Comparison of ENCODE assay signal across 14 cellular contexts in genomic region chr3:55624238-55624637, GRCh38.
DNase-seq lines count a peak whose midpoint lies in the region; ATAC-seq and TF ChIP-seq lines count a peak whose summit lies in the region.
"Had no signal": no experiment of that assay in that cellular context is flagged by ENCODE, and none has a peak within 500 bp of the region (broad histone marks: within the 10 kb centered on the region; RNA-seq: fewer than 3 reads in every experiment).

No MANE protein-coding gene starts in this region.

- no peak for TF ChIP-seq CTCF in brain microvascular endothelial cell (IDR thresholded peaks at IDR 0.05; ENCODE audit: low read depth, low read length, missing control alignments)
- TF ChIP-seq CTCF in CD4-positive, alpha-beta T cell (IDR thresholded peaks at IDR 0.05): no peak
- no peak for TF ChIP-seq CTCF in type B pancreatic cell (conservative IDR thresholded peaks at IDR 0.05)

- no peaks in the 10 kb centered on the region for H3K36me3 ChIP-seq in CD4-positive, CD25-positive, alpha-beta regulatory T cell (ENCODE audit: control insufficient read depth, insufficient read depth, low read length)
- H3K36me3 ChIP-seq in MG63 (no peaks in the 10 kb centered on the region), brain microvascular endothelial cell (replicated peaks) (no peaks in the 10 kb centered on the region)
- H3K36me3 ChIP-seq: vagina, WERI-Rb-1 had no signal

- DNase-seq in CD4-positive, CD25-positive, alpha-beta regulatory T cell: no peak
- peak; percentile 38 for DNase-seq in MG63
- peak; percentile 20 for DNase-seq in brain microvascular endothelial cell
- peak; percentile 28 for DNase-seq in midbrain (lab: John Stamatoyannopoulos, UW)
- DNase-seq in stimulated activated naive B cell treated with anti-CD40 and anti-IgM and Interleukin-4, amounts not matched to agents 10 μg/mL and 1 μg/mL and 100 μg/mL, for 72 hours: no peak
- DNase-seq in CD4-positive, alpha-beta T cell: no peak
- DNase-seq in type B pancreatic cell (ENCODE audit: extremely low spot score, unreplicated experiment): no peak
- DNase-seq: activated T-cell treated with anti-CD3 and anti-CD28 coated beads for 4 hours, GF-D8, NCI-H2107, WERI-Rb-1 had no signal

- H3K9me3 ChIP-seq in CD4-positive, CD25-positive, alpha-beta regulatory T cell (ENCODE audit: control insufficient read depth in 2 of 2, low read length in 2 of 2): no peaks in the 10 kb centered on the region
- H3K9me3 ChIP-seq in MG63: no peaks in the 10 kb centered on the region
- H3K9me3 ChIP-seq in CD4-positive, alpha-beta T cell (ENCODE audit: control insufficient read depth, low read length): no peaks in the 10 kb centered on the region
- H3K9me3 ChIP-seq: vagina had no signal

- no peaks in the 10 kb centered on the region for H3K36me3 Mint-ChIP-seq in CD4-positive, CD25-positive, alpha-beta regulatory T cell
- H3K36me3 Mint-ChIP-seq in stimulated activated naive B cell treated with anti-CD40 and anti-IgM and Interleukin-4, amounts not matched to agents 10 μg/mL and 1 μg/mL and 100 μg/mL, for 72 hours: no peaks in the 10 kb centered on the region
- no peaks in the 10 kb centered on the region for H3K36me3 Mint-ChIP-seq in CD4-positive, alpha-beta T cell (ENCODE audit: low read depth)
- peaks cover 10% of the 10 kb centered on the region for H3K36me3 Mint-ChIP-seq in type B pancreatic cell

- H3K4me1 Mint-ChIP-seq in CD4-positive, CD25-positive, alpha-beta regulatory T cell: no peaks in the 10 kb centered on the region
- H3K4me1 Mint-ChIP-seq in stimulated activated naive B cell treated with anti-CD40 and anti-IgM and Interleukin-4, amounts not matched to agents 10 μg/mL and 1 μg/mL and 100 μg/mL, for 72 hours: peaks cover 0 to 5% of the 10 kb centered on the region in 2 donors
- H3K4me1 Mint-ChIP-seq in CD4-positive, alpha-beta T cell (ENCODE audit: low read depth): no peaks in the 10 kb centered on the region
- peaks cover 35% of the 10 kb centered on the region for H3K4me1 Mint-ChIP-seq in type B pancreatic cell (ENCODE audit: unreplicated experiment)

- peaks cover 0 to 2% (median 0%) of the 10 kb centered on the region in 7 donors for H3K9me3 Mint-ChIP-seq in CD4-positive, CD25-positive, alpha-beta regulatory T cell
- peaks cover 4 to 8% of the 10 kb centered on the region in 2 donors for H3K9me3 Mint-ChIP-seq in stimulated activated naive B cell treated with anti-CD40 and anti-IgM and Interleukin-4, amounts not matched to agents 10 μg/mL and 1 μg/mL and 100 μg/mL, for 72 hours
- no peaks in the 10 kb centered on the region for H3K9me3 Mint-ChIP-seq in CD4-positive, alpha-beta T cell
- peaks cover 9% of the 10 kb centered on the region for H3K9me3 Mint-ChIP-seq in type B pancreatic cell

- in situ Hi-C loops in brain microvascular endothelial cell (cut with HindIII; ENCODE audit: low pct_ligation_motif_present, low sequenced_read_pairs): no loop called here

- no peaks in the 10 kb centered on the region for H3K4me1 ChIP-seq in CD4-positive, CD25-positive, alpha-beta regulatory T cell (ENCODE audit: control insufficient read depth, insufficient read depth, low read length, poor library complexity, severe bottlenecking)

- POLR2A ChIA-PET in CD4-positive, alpha-beta T cell (lab: Charles Lee): no interaction called here

- H3K27ac ChIP-seq in CD4-positive, CD25-positive, alpha-beta regulatory T cell (ENCODE audit: insufficient read depth, low read length, poor library complexity, severe bottlenecking): no peak overlapping the region
- H3K27ac ChIP-seq in brain microvascular endothelial cell: no peak overlapping the region
- no peak overlapping the region for H3K27ac ChIP-seq in CD4-positive, alpha-beta T cell (ENCODE audit: low read depth, low read length)
- H3K27ac ChIP-seq: vagina, WERI-Rb-1 had no signal

- no peak overlapping the region for H3K4me3 ChIP-seq in CD4-positive, CD25-positive, alpha-beta regulatory T cell (ENCODE audit: low read depth, low read length)
- H3K4me3 ChIP-seq in MG63 (no peak overlapping the region), brain microvascular endothelial cell (ENCODE audit: low read depth, low read length) (no peak overlapping the region)
- H3K4me3 ChIP-seq: vagina had no signal

- no peak overlapping the region for H3K27ac Mint-ChIP-seq in CD4-positive, CD25-positive, alpha-beta regulatory T cell
- H3K27ac Mint-ChIP-seq in stimulated activated naive B cell treated with anti-CD40 and anti-IgM and Interleukin-4, amounts not matched to agents 10 μg/mL and 1 μg/mL and 100 μg/mL, for 72 hours: no peak overlapping the region
- H3K27ac Mint-ChIP-seq in CD4-positive, alpha-beta T cell: no peak overlapping the region
- no peak overlapping the region for H3K27ac Mint-ChIP-seq in type B pancreatic cell

- H3K4me3 Mint-ChIP-seq in CD4-positive, CD25-positive, alpha-beta regulatory T cell: no peak overlapping the region
- H3K4me3 Mint-ChIP-seq in stimulated activated naive B cell treated with anti-CD40 and anti-IgM and Interleukin-4, amounts not matched to agents 10 μg/mL and 1 μg/mL and 100 μg/mL, for 72 hours: no peak overlapping the region
- no peak overlapping the region for H3K4me3 Mint-ChIP-seq in CD4-positive, alpha-beta T cell
- no peak overlapping the region for H3K4me3 Mint-ChIP-seq in type B pancreatic cell

- intact Hi-C loops in CD4-positive, alpha-beta T cell (cut with DNase I, micrococcal nuclease): no loop called here

- ATAC-seq in CD4-positive, CD25-positive, alpha-beta regulatory T cell (ENCODE audit: low read depth in 2 of 2): peak; percentile 22 to 28
- no peak for ATAC-seq in GM19467 (IDR thresholded peaks at IDR 0.05; ENCODE audit: unreplicated experiment)
- no peak for ATAC-seq in stimulated activated naive B cell treated with anti-CD40 and anti-IgM and Interleukin-4, amounts not matched to agents 10 μg/mL and 1 μg/mL and 100 μg/mL, for 72 hours (replicated peaks)
- ATAC-seq in CD4-positive, alpha-beta T cell (ENCODE audit: poor library complexity): no peak
- ATAC-seq: Panc1 had no signal

- CTCF ChIA-PET in CD4-positive, alpha-beta T cell (lab: Charles Lee): no interaction called here

- no peaks in the 10 kb centered on the region for H3K27me3 Mint-ChIP-seq in CD4-positive, CD25-positive, alpha-beta regulatory T cell
- peaks cover 8% of the 10 kb centered on the region in 2 donors for H3K27me3 Mint-ChIP-seq in stimulated activated naive B cell treated with anti-CD40 and anti-IgM and Interleukin-4, amounts not matched to agents 10 μg/mL and 1 μg/mL and 100 μg/mL, for 72 hours
- peaks cover 4% of the 10 kb centered on the region for H3K27me3 Mint-ChIP-seq in CD4-positive, alpha-beta T cell
- peaks cover 62% of the 10 kb centered on the region for H3K27me3 Mint-ChIP-seq in type B pancreatic cell

- H3K27me3 ChIP-seq in CD4-positive, CD25-positive, alpha-beta regulatory T cell (ENCODE audit: control insufficient read depth, insufficient read depth, low read length): no peaks in the 10 kb centered on the region
- H3K27me3 ChIP-seq in MG63: no peaks in the 10 kb centered on the region
- no peaks in the 10 kb centered on the region for H3K27me3 ChIP-seq in brain microvascular endothelial cell (replicated peaks)
- H3K27me3 ChIP-seq in CD4-positive, alpha-beta T cell (ENCODE audit: control insufficient read depth, insufficient read depth, low read length): no peaks in the 10 kb centered on the region
- H3K27me3 ChIP-seq: vagina had no signal

Comparison
In these comparisons a context has a peak if more than half of its experiments do, and no peak if none do; other contexts are left out.
1. ATAC-seq: peak in CD4-positive, CD25-positive, alpha-beta regulatory T cell (2 of 2); none in GM19467 (single experiment), stimulated activated naive B cell treated with anti-CD40 and anti-IgM and Interleukin-4, amounts not matched to agents 10 μg/mL and 1 μg/mL and 100 μg/mL, for 72 hours (0 of 2) and CD4-positive, alpha-beta T cell (single experiment).
2. DNase-seq: peak in MG63 (single experiment), brain microvascular endothelial cell (single experiment) and midbrain (single experiment); none in CD4-positive, CD25-positive, alpha-beta regulatory T cell (0 of 3), stimulated activated naive B cell treated with anti-CD40 and anti-IgM and Interleukin-4, amounts not matched to agents 10 μg/mL and 1 μg/mL and 100 μg/mL, for 72 hours (single experiment), CD4-positive, alpha-beta T cell (0 of 10) and type B pancreatic cell (single experiment).